Comparison of ENCODE assay signal across 11 cellular contexts in genomic region chr1:170668301-170668789, GRCh38. TPM values are rescaled to one million over a fixed set of nuclear protein-coding genes. Genes with fewer than 3 reads are reported as not detected.
DNase-seq lines count a peak whose midpoint lies in the region; ATAC-seq and TF ChIP-seq lines count a peak whose summit lies in the region.
"Had no signal": no experiment of that assay in that cellular context is flagged by ENCODE, and none has a peak within 500 bp of the region (broad histone marks: within the 10 kb centered on the region; RNA-seq: fewer than 3 reads in every experiment).

No MANE protein-coding gene starts in this region.

- in situ Hi-C loops in astrocyte of the cerebellum (cut with HindIII; ENCODE audit: low sequenced_read_pairs) = loop anchor here (25.0 kb wide), 1 partner anchor 731 kb away; no protein-coding TSS in a partner anchor

- no peak overlapping the region for H2BK15ac ChIP-seq in mesenchymal stem cell (ENCODE audit: low read depth, poor library complexity, severe bottlenecking)

- TF ChIP-seq CTCF in astrocyte of the cerebellum (IDR thresholded peaks at IDR 0.05; ENCODE audit: low read depth, low read length, missing control alignments) = no peak

- H2AFZ ChIP-seq in ACC112 (ENCODE audit: low read length, unreplicated experiment) (peak overlapping the region; percentile 25), mesenchymal stem cell (ENCODE audit: low read depth, low read length) (no peak overlapping the region)

- H3K18ac ChIP-seq in mesenchymal stem cell (ENCODE audit: low read depth in 1 of 2, low read length in 2 of 2) = no peak overlapping the region

- H3K79me2 ChIP-seq in ACC112 (ENCODE audit: control insufficient read depth, insufficient read depth, low read length, unreplicated experiment) = peaks cover 100% of the 10 kb centered on the region

- no peak overlapping the region for H3K4ac ChIP-seq in mesenchymal stem cell (ENCODE audit: low read depth in 1 of 2, low read length in 2 of 2)

- no peak overlapping the region for H2AK5ac ChIP-seq in mesenchymal stem cell (ENCODE audit: low read length, severe bottlenecking)

- H3K36me3 ChIP-seq in ACC112 (ENCODE audit: insufficient read depth, low read length) (no peaks in the 10 kb centered on the region), mesenchymal stem cell (ENCODE audit: control insufficient read depth in 1 of 2, insufficient read depth in 2 of 2, low read depth in 1 of 2, low read length in 2 of 2) (peaks cover 0 to 79% of the 10 kb centered on the region in 2 experiments)
- H3K36me3 ChIP-seq: neutrophil had no signal

- H2BK5ac ChIP-seq in mesenchymal stem cell (ENCODE audit: low read depth, low read length, poor library complexity, severe bottlenecking) = no peak overlapping the region

- ATAC-seq in HG02571 (IDR thresholded peaks at IDR 0.05; ENCODE audit: unreplicated experiment) (no peak), esophagus mucosa (no peak), GM19463 (IDR thresholded peaks at IDR 0.05; ENCODE audit: unreplicated experiment) (no peak)

- H3K4me1 ChIP-seq in ACC112 (ENCODE audit: control insufficient read depth, insufficient read depth, low read length, unreplicated experiment) = peaks cover 29% of the 10 kb centered on the region
- H3K4me1 ChIP-seq in mesenchymal stem cell (ENCODE audit: control insufficient read depth, insufficient read depth, low read depth, low read length) = peaks cover 14% of the 10 kb centered on the region

- DNase-seq in astrocyte of the cerebellum (ENCODE audit: low read depth) = no peak
- DNase-seq in mesenchymal stem cell = no peak
- DNase-seq in cerebellar nuclear complex (lab: John Stamatoyannopoulos, UW) = no peak
- DNase-seq: activated gamma-delta T cell treated with Interleukin-2 at 50 U/mL for 16 hours, NCI-H2029 had no signal

- H3K79me1 ChIP-seq in mesenchymal stem cell (replicated peaks; ENCODE audit: low read length, poor library complexity, severe bottlenecking) = no peaks in the 10 kb centered on the region

- H3K9ac ChIP-seq in mesenchymal stem cell (ENCODE audit: low read length) = peak overlapping the region; percentile 98

- H3K27me3 ChIP-seq in ACC112 (ENCODE audit: insufficient read depth, low read length) (no peaks in the 10 kb centered on the region), mesenchymal stem cell (ENCODE audit: control insufficient read depth in 1 of 2, insufficient read depth in 1 of 2, low read length in 2 of 2) (peaks cover 0 to 83% of the 10 kb centered on the region in 2 experiments)

- peak overlapping the region; percentile 41 for H3K4me2 ChIP-seq in mesenchymal stem cell (ENCODE audit: low read length, poor library complexity, severe bottlenecking)

- H2BK120ac ChIP-seq in mesenchymal stem cell (ENCODE audit: low read depth, low read length) = no peak overlapping the region

- 4% methylated on average over 28 of the region's 28 CpGs for WGBS in mesenchymal stem cell

- no peak overlapping the region for H3K14ac ChIP-seq in mesenchymal stem cell (ENCODE audit: low read length in 2 of 2)

- no peak overlapping the region for H3K23ac ChIP-seq in mesenchymal stem cell (ENCODE audit: low read length in 2 of 2)

- H3K4me3 ChIP-seq in ACC112 (ENCODE audit: low read depth, low read length) (peak overlapping the region; percentile 87), GM08714 (ENCODE audit: low read length) (peak overlapping the region; percentile 36), astrocyte of the cerebellum (ENCODE audit: low read depth, low read length) (peak overlapping the region; percentile 85), mesenchymal stem cell (ENCODE audit: insufficient read depth in 1 of 2, low read depth in 1 of 2, low read length in 2 of 2) (peak overlapping the region in 1 of 2 experiments; percentile 83)

- peak overlapping the region; percentile 87 for H3K27ac ChIP-seq in ACC112 (ENCODE audit: low read depth, low read length)
- no peak overlapping the region for H3K27ac ChIP-seq in mesenchymal stem cell (ENCODE audit: low read length, poor library complexity, severe bottlenecking)
- H3K27ac ChIP-seq: neutrophil had no signal

- H4K8ac ChIP-seq in mesenchymal stem cell (ENCODE audit: low read length) = no peak overlapping the region

- no peak overlapping the region for H4K91ac ChIP-seq in mesenchymal stem cell (ENCODE audit: low read length)

- no peak overlapping the region for H2BK12ac ChIP-seq in mesenchymal stem cell (ENCODE audit: low read length in 2 of 2)

- H3K9me3 ChIP-seq in mesenchymal stem cell (ENCODE audit: control insufficient read depth, low read length) = no peaks in the 10 kb centered on the region
- H3K9me3 ChIP-seq: neutrophil had no signal

RNA-seq across cellular contexts. Expression of gene PRRX1, which starts 4.4 kb away (rescaled TPM):
- polyA plus RNA-seq in mesenchymal stem cell (2013, experiment 1 of 2) = 0.66 TPM
- 0.56 TPM for polyA plus RNA-seq in mesenchymal stem cell (2013, experiment 2 of 2)
- total RNA-seq in esophagus mucosa = 2.9 TPM
